In genomic region chr15:64775551-64776401, GRCh38 we compare ENCODE assay signal across 8 cellular contexts. TPM values are rescaled to one million over a fixed set of nuclear protein-coding genes. Genes with fewer than 3 reads are reported as not detected.
A peak's percentile ranks its signal among the peaks of the same experiment; 100 is the strongest.
DNase-seq lines count a peak whose midpoint lies in the region; FAIRE-seq and TF ChIP-seq lines count a peak whose summit lies in the region.

Gene RBPMS2 (minus strand): TSS chr15:64775589. CDS start chr15:64775319, 270 bp downstream.

- TF ChIP-seq CTCF in 22Rv1 (IDR thresholded peaks at IDR 0.05) (no peak), HEK293 (tag by site-specific recombination; IDR thresholded peaks at IDR 0.05) (no peak), adrenal gland (IDR thresholded peaks at IDR 0.05) (no peak), kidney (IDR thresholded peaks at IDR 0.05; ENCODE audit: borderline replicate concordance, extremely low read depth, insufficient read depth) (no peak), stomach (IDR thresholded peaks at IDR 0.05) (no peak)

- 1 to 2% (median 2%) methylated on average over 10 to 60 of the region's 90 CpGs for WGBS in adrenal gland, 4 donors
- WGBS in stomach, 5 donors = 1 to 5% (median 2%) methylated on average over 8 to 53 of the region's 90 CpGs

- intact Hi-C loops in adrenal gland (cut with DNase I) = no loop called here
- intact Hi-C loops in kidney (cut with DNase I) = no loop called here
- intact Hi-C loops in stomach (cut with DNase I; ENCODE audit: low total_unique reads) = no loop called here

- POLR2A ChIA-PET in HEK293 (lab: Yijun Ruan, JAX) = no interaction called here

- H3K4me1 ChIP-seq in HEK293 (ENCODE audit: control insufficient read depth, insufficient read depth, low read length) = no peaks in the 10 kb centered on the region
- H3K4me1 ChIP-seq in adrenal gland (replicated peaks in 1 of 2) = no peaks in the 10 kb centered on the region
- H3K4me1 ChIP-seq in kidney (ENCODE audit: control insufficient read depth in 1 of 2, insufficient read depth in 1 of 2, low read depth in 1 of 2, low read length in 2 of 2) = peaks cover 3 to 6% of the 10 kb centered on the region in 2 donors
- H3K4me1 ChIP-seq in stomach = peaks cover 9 to 40% (median 23%) of the 10 kb centered on the region in 4 donors

- DNase-seq in adrenal gland (peak in 5 of 7 donors; percentile 24 to 40 (median 32)), kidney (peak; percentile 68), stomach (peak; percentile 33), NAMALWA (ENCODE audit: low spot score) (no peak), NCI-H446 treated with DMSO at 0.1 percent for 48 hours (lab: John Stamatoyannopoulos, UW) (no peak), HT-29 (ENCODE audit: low spot score) (no peak)

- no peaks in the 10 kb centered on the region for H3K9me3 ChIP-seq in HEK293 (ENCODE audit: control insufficient read depth, insufficient read depth, low read depth, low read length)
- H3K9me3 ChIP-seq in adrenal gland (replicated peaks in 1 of 3) = no peaks in the 10 kb centered on the region
- no peaks in the 10 kb centered on the region for H3K9me3 ChIP-seq in kidney (ENCODE audit: control insufficient read depth in 1 of 2, low read length in 2 of 2)
- H3K9me3 ChIP-seq in stomach = no peaks in the 10 kb centered on the region

- H3K4me3 ChIP-seq in HEK293 (ENCODE audit: low read depth, low read length) (peak within 1 kb of the TSS; percentile 51), adrenal gland (peak within 1 kb of the TSS in 2 of 4 donors; percentile 54 to 90), kidney (ENCODE audit: low read length in 2 of 2) (peak within 1 kb of the TSS; percentile 54 to 64), stomach (peak within 1 kb of the TSS; percentile 72 to 80 (median 78))

- H3K27me3 ChIP-seq in adrenal gland = no peaks in the 10 kb centered on the region
- H3K27me3 ChIP-seq in stomach = peaks cover 0 to 37% (median 24%) of the 10 kb centered on the region in 3 donors

- no peak for FAIRE-seq in kidney (lab: Jason Lieb, UNC)

- no peak for TF ChIP-seq EP300 in stomach (IDR thresholded peaks at IDR 0.05)

- CTCF ChIA-PET in HEK293 (lab: Yijun Ruan, JAX) = no interaction called here

- H3K9ac ChIP-seq in kidney (ENCODE audit: low read length in 2 of 2) = peak within 1 kb of the TSS; percentile 17 to 73

- H3K36me3 ChIP-seq in HEK293 (ENCODE audit: control insufficient read depth in 2 of 2, insufficient read depth in 1 of 2, low read length in 2 of 2) (no peaks in the 10 kb centered on the region), adrenal gland (replicated peaks in 1 of 2) (no peaks in the 10 kb centered on the region), kidney (ENCODE audit: control insufficient read depth in 1 of 2, insufficient read depth in 2 of 2, low read length in 2 of 2) (no peaks in the 10 kb centered on the region), stomach (no peaks in the 10 kb centered on the region)

- TF ChIP-seq POLR2A in adrenal gland (IDR thresholded peaks at IDR 0.05) = no peak
- no peak for TF ChIP-seq POLR2A in stomach (IDR thresholded peaks at IDR 0.05)

- H3K27ac ChIP-seq in 22Rv1 = peak within 1 kb of the TSS; percentile 45; the same call in 1 of the 2 replicates
- peak within 1 kb of the TSS; percentile 62; the same call in 1 of the 2 replicates for H3K27ac ChIP-seq in HEK293 (ENCODE audit: extremely low read depth, low read depth, low read length)
- peak within 1 kb of the TSS in 2 of 5 donors; percentile 32 to 82 for H3K27ac ChIP-seq in adrenal gland
- H3K27ac ChIP-seq in kidney (ENCODE audit: low read depth in 2 of 2, low read length in 2 of 2) = peak within 1 kb of the TSS; percentile 60 to 74
- H3K27ac ChIP-seq in stomach = peak within 1 kb of the TSS; percentile 73 to 92 (median 83)

TF ChIP-seq in HEK293, 187 proteins besides CTCF, POLR2A, EP300 and RAD21:
- TF ChIP-seq ZNF701 (tag by site-specific recombination; IDR thresholded peaks at IDR 0.05) (no peak), ZBTB26 (tag by site-specific recombination; optimal IDR thresholded peaks at IDR 0.05) (peak; percentile 30)

RNA-seq across cellular contexts. Expression of gene RBPMS2, which starts in this region (rescaled TPM):
- total RNA-seq in adrenal gland = 1 to 10 TPM in 7 of 8 donors, not detected in 1; 3.0 to 6.3 (median 4.0) TPM
- polyA plus RNA-seq in adrenal gland = 1 to 10 TPM; 2.6 to 6.1 (median 4.0) TPM
- total RNA-seq in kidney = 8.2 TPM
- 24.2 TPM for polyA plus RNA-seq in kidney (ENCODE audit: insufficient read depth, low read depth, low replicate concordance)
- total RNA-seq in stomach = 10 to 100 TPM in 1 of 5 donors, 1 to 10 TPM in 4; 2.3 to 38.8 (median 8.7) TPM
- 10 to 100 TPM in 2 of 3 donors, 1 to 10 TPM in 1; 9.5 to 18.8 (median 17.0) TPM for polyA plus RNA-seq in stomach
- not detected in 2 replicates for total RNA-seq in HT-29 (2014; rRNA removed; shearing (Covaris generic))

Comparison
In these comparisons a context has a peak if more than half of its experiments do, and no peak if none do; other contexts are left out.
1. DNase-seq: peak in adrenal gland (5 of 7), kidney (single experiment) and stomach (single experiment); none in NAMALWA (single experiment), NCI-H446 treated with DMSO at 0.1 percent for 48 hours (single experiment) and HT-29 (single experiment).